Comparison of ENCODE assay signal across 30 cellular contexts in the genomic region with DNA sequence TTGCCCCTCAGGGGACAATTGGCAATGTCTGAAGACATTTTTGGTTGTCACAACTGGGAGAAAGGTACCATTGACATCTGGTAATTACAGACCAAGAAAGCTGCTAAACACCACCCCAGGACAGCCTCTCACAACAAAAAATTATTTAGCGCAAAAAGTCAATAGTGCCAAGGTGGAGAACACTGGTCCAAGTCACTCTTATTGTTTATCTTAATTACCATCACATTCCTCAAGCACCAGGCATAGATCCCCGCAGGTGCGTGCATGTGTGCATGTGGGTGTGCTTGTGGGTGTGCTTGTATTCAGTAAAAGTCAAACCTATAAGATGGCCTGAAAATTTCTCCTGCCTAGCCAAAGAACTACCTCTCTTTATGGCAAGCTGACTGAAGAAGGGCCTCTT.
"Had no signal": no experiment of that assay in that cellular context is flagged by ENCODE, and none has a peak within 500 bp of the region (broad histone marks: within the 10 kb centered on the region; RNA-seq: fewer than 3 reads in every experiment).

No MANE protein-coding gene starts in this region.

- H3K4me3 Mint-ChIP-seq: activated CD4-positive, alpha-beta T cell treated with anti-CD3 and anti-CD28 coated beads, Interleukin-2, amount 10 ng/mL, durations not matched to agents 24 days and 14 days; activated CD8-positive, alpha-beta T cell treated with anti-CD3 and anti-CD28 coated beads, Interleukin-2, amount 10 ng/mL, durations not matched to agents 7 days and 5 days; activated naive CD4-positive, alpha-beta T cell treated with anti-CD3 and anti-CD28 coated beads for 36 hours; activated T-cell treated with anti-CD3 and anti-CD28 coated beads, Interleukin-2, amount 50 U/mL, for 4 hours; activated T-helper 1 cell treated with anti-CD3 and anti-CD28 coated beads, Interleukin-12 subunit alpha, Interleukin-12 subunit beta, Interleukin-2, Interleukin-4 antibody, amounts not matched to agents 30 ng/mL and 10 ng/mL and 1 ng/mL, durations not matched to agents 14 hours and 24 hours and 36 hours; brain; T-helper 1 cell treated with Interleukin-12 subunit alpha and Interleukin-12 subunit beta and Interleukin-4 antibody, amounts not matched to agents 30 μg/mL and 1 μg/mL, for 36 hours; T-helper 2 cell treated with Interferon-gamma antibody and Interleukin-4, amounts not matched to agents 5 μg/mL and 100 μg/mL, for 36 hours had no signal

- H3K4me1 Mint-ChIP-seq: brain had no signal

- DNase-seq: activated CD4-positive, alpha-beta T cell treated with anti-CD3 and anti-CD28 coated beads, Interleukin-2, amount 10 ng/mL, durations not matched to agents 24 days and 14 days; activated CD4-positive, alpha-beta T cell treated with anti-CD3 and anti-CD28 coated beads, Interleukin-2, amount 50 U/mL, for 4 hours; activated CD8-positive, alpha-beta memory T cell treated with anti-CD3 and anti-CD28 coated beads, Interleukin-2, amount 50 U/mL, for 4 hours; activated CD8-positive, alpha-beta T cell treated with anti-CD3 and anti-CD28 coated beads, Interleukin-2, amount 10 ng/mL, durations not matched to agents 7 days and 5 days; activated gamma-delta T cell treated with Interleukin-2 at 50 U/mL for 16 hours; activated naive CD4-positive, alpha-beta T cell treated with anti-CD3 and anti-CD28 coated beads for 36 hours; activated T-cell treated with anti-CD3 and anti-CD28 coated beads for 4 hours; activated T-cell treated with anti-CD3 and anti-CD28 coated beads, Interleukin-2, amount 50 U/mL, for 4 hours; adrenal gland; anterior cingulate cortex; central memory CD4-positive, alpha-beta T cell; NCI-H1105; NCI-H1436 treated with DMSO at 0.1 percent for 48 hours; NCI-H1694 treated with DMSO at 0.1 percent for 48 hours; NCI-H2029; NCI-H2171 treated with DMSO at 0.1 percent for 48 hours; NCI-H345; NCI-H524 treated with DMSO at 0.1 percent for 48 hours; Peyer's patch; RPMI8226; SHP77 treated with DMSO at 0.1 percent for 48 hours; SK-N-SH had no signal

- H3K4me2 ChIP-seq: SK-N-SH had no signal

- H3K27ac Mint-ChIP-seq: activated CD4-positive, alpha-beta T cell treated with anti-CD3 and anti-CD28 coated beads, Interleukin-2, amount 10 ng/mL, durations not matched to agents 24 days and 14 days; activated CD8-positive, alpha-beta T cell treated with anti-CD3 and anti-CD28 coated beads, Interleukin-2, amount 10 ng/mL, durations not matched to agents 7 days and 5 days; activated naive CD4-positive, alpha-beta T cell treated with anti-CD3 and anti-CD28 coated beads for 36 hours; activated naive CD4-positive, alpha-beta T cell treated with anti-CD3 and anti-CD28 coated beads, Interleukin-2, amount 50 U/mL, for 72 hours; activated T-helper 1 cell treated with anti-CD3 and anti-CD28 coated beads, Interleukin-12 subunit alpha, Interleukin-12 subunit beta, Interleukin-2, Interleukin-4 antibody, amounts not matched to agents 30 ng/mL and 10 ng/mL and 1 ng/mL, durations not matched to agents 14 hours and 24 hours and 36 hours; brain; T-helper 1 cell treated with Interleukin-12 subunit alpha and Interleukin-12 subunit beta and Interleukin-4 antibody, amounts not matched to agents 30 μg/mL and 1 μg/mL, for 36 hours; T-helper 2 cell treated with Interferon-gamma antibody and Interleukin-4, amounts not matched to agents 5 μg/mL and 100 μg/mL, for 36 hours had no signal

- H3K36me3 Mint-ChIP-seq: activated naive CD4-positive, alpha-beta T cell treated with anti-CD3 and anti-CD28 coated beads, Interleukin-2, amount 50 U/mL, for 72 hours; brain had no signal

- H3K36me3 ChIP-seq: adrenal gland, Peyer's patch, SJSA1 had no signal

- ATAC-seq: activated CD8-positive, alpha-beta T cell treated with anti-CD3 and anti-CD28 coated beads, Interleukin-2, amount 10 ng/mL, durations not matched to agents 7 days and 5 days; activated naive CD4-positive, alpha-beta T cell treated with anti-CD3 and anti-CD28 coated beads, Interleukin-2, amount 50 U/mL, for 72 hours; activated T-cell treated with anti-CD3 and anti-CD28 coated beads, Interleukin-2, amount 50 U/mL, for 4 hours; K562 had no signal

- H3K27me3 ChIP-seq: adrenal gland, Peyer's patch, SJSA1 had no signal

- H3K9me3 ChIP-seq: adrenal gland, Peyer's patch, SJSA1 had no signal

- FAIRE-seq: K562, TTC549 had no signal

- H3K9me3 Mint-ChIP-seq: activated naive CD4-positive, alpha-beta T cell treated with anti-CD3 and anti-CD28 coated beads for 36 hours; activated T-cell treated with anti-CD3 and anti-CD28 coated beads, Interleukin-2, amount 50 U/mL, for 4 hours; activated T-helper 1 cell treated with anti-CD3 and anti-CD28 coated beads, Interleukin-12 subunit alpha, Interleukin-12 subunit beta, Interleukin-2, Interleukin-4 antibody, amounts not matched to agents 30 ng/mL and 10 ng/mL and 1 ng/mL, durations not matched to agents 14 hours and 24 hours and 36 hours; brain; T-helper 1 cell treated with Interleukin-12 subunit alpha and Interleukin-12 subunit beta and Interleukin-4 antibody, amounts not matched to agents 30 μg/mL and 1 μg/mL, for 36 hours had no signal

- H3K27ac ChIP-seq: adrenal gland, Peyer's patch, SJSA1 had no signal

- H3K9ac ChIP-seq: SK-N-SH had no signal

- H3K27me3 Mint-ChIP-seq: activated CD4-positive, alpha-beta T cell treated with anti-CD3 and anti-CD28 coated beads, Interleukin-2, amount 10 ng/mL, durations not matched to agents 24 days and 14 days; brain had no signal

- H3K4me3 ChIP-seq: adrenal gland, K562, Peyer's patch, SJSA1 had no signal
